10 cellular contexts compared by ENCODE assay signal in the genomic region with DNA sequence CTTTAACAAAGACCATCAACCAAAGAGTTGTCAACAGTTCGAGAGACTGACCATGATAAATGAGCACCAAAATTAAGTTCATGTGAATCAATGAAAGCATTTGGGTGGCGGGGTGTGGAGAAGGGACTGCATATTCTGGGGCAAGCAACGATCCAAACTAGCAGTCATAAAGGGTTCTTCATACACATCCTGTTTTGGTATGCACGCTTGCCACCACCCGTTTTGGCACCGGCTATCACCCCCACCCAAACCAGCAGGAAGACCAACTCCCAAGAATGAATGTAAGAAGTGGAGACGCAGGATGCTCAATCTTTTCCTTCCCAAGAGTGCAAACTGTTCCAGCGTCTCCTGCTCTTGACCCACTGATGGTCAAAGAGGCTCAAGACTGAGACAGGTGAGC.
A peak's percentile ranks its signal among the peaks of the same experiment; 100 is the strongest.
DNase-seq lines count a peak whose midpoint lies in the region; ATAC-seq and TF ChIP-seq lines count a peak whose summit lies in the region.
"Had no signal": no experiment of that assay in that cellular context is flagged by ENCODE, and none has a peak within 500 bp of the region (broad histone marks: within the 10 kb centered on the region; RNA-seq: fewer than 3 reads in every experiment).

No MANE protein-coding gene starts in this region.

- no peaks in the 10 kb centered on the region for H3K23me2 ChIP-seq in H9 (ENCODE audit: insufficient read length, low read depth, low read length, poor library complexity, severe bottlenecking)

- no peaks in the 10 kb centered on the region for H3K79me1 ChIP-seq in H9 (ENCODE audit: insufficient read depth, low read depth, low read length, poor library complexity, severe bottlenecking)

- H3K4me1 Mint-ChIP-seq in CD4-positive, alpha-beta T cell (ENCODE audit: low read depth): peaks cover 85% of the 10 kb centered on the region
- H3K4me1 Mint-ChIP-seq in H9: peaks cover 22 to 30% of the 10 kb centered on the region in 2 experiments
- peaks cover 48% of the 10 kb centered on the region for H3K4me1 Mint-ChIP-seq in activated naive CD4-positive, alpha-beta T cell treated with anti-CD3 and anti-CD28 coated beads, Interleukin-2, amount 10 ng/mL, durations not matched to agents 7 days and 5 days
- H3K4me1 Mint-ChIP-seq in naive B cell: peaks cover 43 to 90% (median 73%) of the 10 kb centered on the region in 3 donors

- no peaks in the 10 kb centered on the region for H3K9me3 ChIP-seq in CD4-positive, alpha-beta T cell (ENCODE audit: control insufficient read depth, low read length)
- no peaks in the 10 kb centered on the region for H3K9me3 ChIP-seq in H9 (ENCODE audit: control insufficient read depth, low read depth, low read length)
- H3K9me3 ChIP-seq: breast epithelium, SJCRH30 had no signal

- no peak overlapping the region for H2BK15ac ChIP-seq in H9 (ENCODE audit: low read depth, low read length)

- no peak overlapping the region for H2AFZ ChIP-seq in H9 (ENCODE audit: low read length)

- no peak overlapping the region for H3T11ph ChIP-seq in H9 (ENCODE audit: low read length)

- POLR2A ChIA-PET in CD4-positive, alpha-beta T cell (lab: Charles Lee): interaction anchor here (0.7 to 6.9 kb wide), 3 partner anchors 11 to 15 kb away, joined by 3 to 57 read pairs (median 3); no protein-coding TSS in a partner anchor

- no peak overlapping the region for H3K23ac ChIP-seq in H9 (ENCODE audit: insufficient read length, low read depth, low read length)

- H3K79me2 ChIP-seq in H9 (ENCODE audit: insufficient read depth, low read length): no peaks in the 10 kb centered on the region

- no peak overlapping the region for H4K8ac ChIP-seq in H9 (replicated peaks; ENCODE audit: insufficient read length, low read depth, low read length)

- H3K14ac ChIP-seq in H9 (ENCODE audit: insufficient read depth, low read length): no peak overlapping the region

- no peak overlapping the region for H2BK5ac ChIP-seq in H9 (ENCODE audit: insufficient read length, low read length)

- H4K91ac ChIP-seq in H9 (ENCODE audit: insufficient read length, low read depth, low read length): no peak overlapping the region

- H2AK5ac ChIP-seq in H9 (ENCODE audit: insufficient read length, low read length): no peak overlapping the region

- DNase-seq in CD4-positive, alpha-beta T cell: peak in 7 of 10 experiments; percentile 8 to 55 (median 22)
- DNase-seq in H9 (no peak), naive B cell (no peak), substantia nigra (lab: John Stamatoyannopoulos, UW) (no peak), NCI-H748 treated with DMSO at 0.1 percent for 48 hours (lab: John Stamatoyannopoulos, UW) (no peak), NCI-H510A (lab: John Stamatoyannopoulos, UW) (no peak)
- DNase-seq in activated naive CD4-positive, alpha-beta T cell treated with anti-CD3 and anti-CD28 coated beads, Interleukin-2, amount 10 ng/mL, durations not matched to agents 7 days and 5 days: peak; percentile 47
- DNase-seq: kidney glomerular epithelial cell, SJCRH30 had no signal

- no peak overlapping the region for H2BK120ac ChIP-seq in H9 (ENCODE audit: low read depth, low read length, poor library complexity, severe bottlenecking)

- no peak overlapping the region for H3K56ac ChIP-seq in H9 (ENCODE audit: insufficient read length, low read depth, low read length)

- peak overlapping the region; percentile 51 for H3K27ac ChIP-seq in CD4-positive, alpha-beta T cell (ENCODE audit: low read depth, low read length)
- no peak overlapping the region for H3K27ac ChIP-seq in H9 (ENCODE audit: insufficient read length, low read depth, low read length)
- no peak overlapping the region for H3K27ac ChIP-seq in substantia nigra (ENCODE audit: low read depth, low read length, poor library complexity, severe bottlenecking)
- H3K27ac ChIP-seq: breast epithelium, SJCRH30 had no signal

- TF ChIP-seq CTCF in CD4-positive, alpha-beta T cell (IDR thresholded peaks at IDR 0.05): no peak
- no peak for TF ChIP-seq CTCF in H9 (conservative IDR thresholded peaks at IDR 0.05)

- H3K4me2 ChIP-seq in H9 (ENCODE audit: insufficient read depth, insufficient read length, low read length): no peak overlapping the region

- H3K18ac ChIP-seq in H9 (ENCODE audit: insufficient read length, low read depth, low read length): no peak overlapping the region

- no peak overlapping the region for H2BK12ac ChIP-seq in H9 (ENCODE audit: insufficient read length, low read depth, low read length)

- peak overlapping the region; percentile 70 for H3K4me3 Mint-ChIP-seq in CD4-positive, alpha-beta T cell
- H3K4me3 Mint-ChIP-seq in H9 (no peak overlapping the region), naive B cell (peak overlapping the region; percentile 21 to 85 (median 58))
- H3K4me3 Mint-ChIP-seq in activated naive CD4-positive, alpha-beta T cell treated with anti-CD3 and anti-CD28 coated beads, Interleukin-2, amount 10 ng/mL, durations not matched to agents 7 days and 5 days: peak overlapping the region; percentile 56

- H3K9me3 Mint-ChIP-seq in CD4-positive, alpha-beta T cell: no peaks in the 10 kb centered on the region
- no peaks in the 10 kb centered on the region for H3K9me3 Mint-ChIP-seq in H9
- H3K9me3 Mint-ChIP-seq in activated naive CD4-positive, alpha-beta T cell treated with anti-CD3 and anti-CD28 coated beads, Interleukin-2, amount 10 ng/mL, durations not matched to agents 7 days and 5 days: no peaks in the 10 kb centered on the region
- H3K9me3 Mint-ChIP-seq in naive B cell: no peaks in the 10 kb centered on the region

- H2BK20ac ChIP-seq in H9 (ENCODE audit: low read depth, low read length, poor library complexity, severe bottlenecking): no peak overlapping the region

- WGBS in H9 (ENCODE audit: extremely low coverage, insufficient read length, low lambda C conversion rate): no CpG with 5 or more reads among the region's 8 CpGs

- H4K5ac ChIP-seq in H9 (ENCODE audit: insufficient read length, low read depth, low read length): no peak overlapping the region

- peak overlapping the region; percentile 83 for H3K27ac Mint-ChIP-seq in CD4-positive, alpha-beta T cell
- H3K27ac Mint-ChIP-seq in H9 (peak overlapping the region in 2 of 3 experiments; percentile 10 to 62; a peak in 1 of 7 replicates), naive B cell (peak overlapping the region in 5 of 6 donors; percentile 62 to 92 (median 83))
- peak overlapping the region; percentile 91 for H3K27ac Mint-ChIP-seq in activated naive CD4-positive, alpha-beta T cell treated with anti-CD3 and anti-CD28 coated beads, Interleukin-2, amount 10 ng/mL, durations not matched to agents 7 days and 5 days

- H3K36me3 Mint-ChIP-seq in CD4-positive, alpha-beta T cell (ENCODE audit: low read depth): peaks cover 64% of the 10 kb centered on the region
- H3K36me3 Mint-ChIP-seq in H9 (ENCODE audit: insufficient read depth in 1 of 3, low read depth in 3 of 3) (peaks cover 0 to 2% (median under 1%) of the 10 kb centered on the region in 3 experiments; a peak in 1 of 7 replicates), naive B cell (peaks cover 0 to 9% of the 10 kb centered on the region in 2 donors)
- H3K36me3 Mint-ChIP-seq in activated naive CD4-positive, alpha-beta T cell treated with anti-CD3 and anti-CD28 coated beads, Interleukin-2, amount 10 ng/mL, durations not matched to agents 7 days and 5 days: peaks cover 52% of the 10 kb centered on the region

- no peaks in the 10 kb centered on the region for H3K27me3 Mint-ChIP-seq in CD4-positive, alpha-beta T cell
- H3K27me3 Mint-ChIP-seq in H9 (ENCODE audit: low read depth) (no peaks in the 10 kb centered on the region), naive B cell (no peaks in the 10 kb centered on the region)
- H3K27me3 Mint-ChIP-seq in activated naive CD4-positive, alpha-beta T cell treated with anti-CD3 and anti-CD28 coated beads, Interleukin-2, amount 10 ng/mL, durations not matched to agents 7 days and 5 days: no peaks in the 10 kb centered on the region

- CTCF ChIA-PET in CD4-positive, alpha-beta T cell (lab: Charles Lee): interaction anchor here (1.5 kb wide), 1 partner anchor 14 kb away, joined by 5 read pairs; no protein-coding TSS in a partner anchor
- CTCF ChIA-PET in activated naive CD4-positive, alpha-beta T cell treated with anti-CD3 and anti-CD28 coated beads, Interleukin-2, amount 10 ng/mL, durations not matched to agents 7 days and 5 days (lab: Charles Lee): interaction anchor here (0.6 kb wide), 1 partner anchor 439 kb away, joined by 3 read pairs; no protein-coding TSS in a partner anchor

- no peak overlapping the region for H3K9ac ChIP-seq in H9 (ENCODE audit: extremely low read depth, insufficient read length, low read length)

- H3K27me3 ChIP-seq in CD4-positive, alpha-beta T cell (ENCODE audit: control insufficient read depth, insufficient read depth, low read length): no peaks in the 10 kb centered on the region
- no peaks in the 10 kb centered on the region for H3K27me3 ChIP-seq in H9 (ENCODE audit: insufficient read depth, low read length)
- H3K27me3 ChIP-seq: breast epithelium, SJCRH30 had no signal

- H4K20me1 ChIP-seq in H9 (ENCODE audit: control insufficient read depth, insufficient read depth, insufficient read length): no peaks in the 10 kb centered on the region

- no peak overlapping the region for H3K4ac ChIP-seq in H9 (ENCODE audit: low read depth, low read length)

- ATAC-seq in CD4-positive, alpha-beta T cell (ENCODE audit: poor library complexity): peak; percentile 77
- ATAC-seq in naive B cell (ENCODE audit: low read depth in 2 of 2): no peak

- intact Hi-C loops in CD4-positive, alpha-beta T cell (cut with DNase I, micrococcal nuclease): no loop called here

- peaks cover 14% of the 10 kb centered on the region for H3K4me1 ChIP-seq in H9 (ENCODE audit: insufficient read depth, low read length)

Comparison
In these comparisons a context has a peak if more than half of its experiments do, and no peak if none do; other contexts are left out.
1. DNase-seq: peak in CD4-positive, alpha-beta T cell (7 of 10) and activated naive CD4-positive, alpha-beta T cell treated with anti-CD3 and anti-CD28 coated beads, Interleukin-2, amount 10 ng/mL, durations not matched to agents 7 days and 5 days (single experiment); none in H9 (single experiment), naive B cell (single experiment), substantia nigra (0 of 49), NCI-H748 treated with DMSO at 0.1 percent for 48 hours (single experiment) and NCI-H510A (single experiment).
2. H3K27ac Mint-ChIP-seq: peak in every context shown above with its lines; median percentile 91 in activated naive CD4-positive, alpha-beta T cell treated with anti-CD3 and anti-CD28 coated beads, Interleukin-2, amount 10 ng/mL, durations not matched to agents 7 days and 5 days; 83 in CD4-positive, alpha-beta T cell; 83 in naive B cell; 36 in H9.
3. H3K4me3 Mint-ChIP-seq: peak in CD4-positive, alpha-beta T cell (single experiment), activated naive CD4-positive, alpha-beta T cell treated with anti-CD3 and anti-CD28 coated beads, Interleukin-2, amount 10 ng/mL, durations not matched to agents 7 days and 5 days (single experiment) and naive B cell (8 of 8); none in H9 (0 of 2).